In the genomic region with DNA sequence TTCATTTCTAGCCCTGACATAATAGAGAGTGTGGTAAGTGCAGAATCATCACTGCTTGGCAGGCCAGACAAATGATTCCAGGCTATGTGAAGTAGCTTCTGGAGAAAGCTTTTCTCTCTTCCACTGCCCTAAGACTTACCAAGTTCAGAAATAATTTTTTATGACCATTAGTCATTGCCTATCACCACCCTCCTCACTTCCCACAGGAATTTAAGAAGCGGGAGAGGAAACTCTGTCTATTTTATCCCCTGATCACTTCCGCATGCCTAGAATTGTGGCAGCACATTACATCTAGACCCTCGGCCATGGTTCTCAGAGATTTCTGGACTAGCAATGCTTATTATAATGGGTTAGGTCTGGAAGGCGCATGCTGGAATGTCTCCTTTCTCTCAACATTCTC, we compare ENCODE assay signal across 18 cellular contexts.
A peak's percentile ranks its signal among the peaks of the same experiment; 100 is the strongest.
DNase-seq lines count a peak whose midpoint lies in the region; ATAC-seq and TF ChIP-seq lines count a peak whose summit lies in the region.
"Had no signal": no experiment of that assay in that cellular context is flagged by ENCODE, and none has a peak within 500 bp of the region (broad histone marks: within the 10 kb centered on the region; RNA-seq: fewer than 3 reads in every experiment).

No MANE protein-coding gene starts in this region.

- no peaks in the 10 kb centered on the region for H3K36me3 ChIP-seq in brain microvascular endothelial cell (replicated peaks)
- H3K36me3 ChIP-seq: right lobe of liver, tibial artery had no signal

- H3K27ac ChIP-seq in brain microvascular endothelial cell: no peak overlapping the region
- H3K27ac ChIP-seq: right lobe of liver, tibial artery had no signal

- H3K4me1 Mint-ChIP-seq in mesothelial cell of epicardium: peaks cover 31% of the 10 kb centered on the region
- H3K4me1 Mint-ChIP-seq: memory B cell had no signal

- H3K4me3 ChIP-seq in brain microvascular endothelial cell (ENCODE audit: low read depth, low read length): no peak overlapping the region
- H3K4me3 ChIP-seq: right lobe of liver, tibial artery had no signal

- in situ Hi-C loops in brain microvascular endothelial cell (cut with HindIII; ENCODE audit: low pct_ligation_motif_present, low sequenced_read_pairs): no loop called here

- no peaks in the 10 kb centered on the region for H3K27me3 Mint-ChIP-seq in mesothelial cell of epicardium (ENCODE audit: low read depth)
- H3K27me3 Mint-ChIP-seq: memory B cell had no signal

- no peaks in the 10 kb centered on the region for H3K27me3 ChIP-seq in brain microvascular endothelial cell (replicated peaks)
- H3K27me3 ChIP-seq: right lobe of liver, tibial artery had no signal

- H3K9me3 Mint-ChIP-seq in mesothelial cell of epicardium: peaks cover 7% of the 10 kb centered on the region
- H3K9me3 Mint-ChIP-seq: memory B cell had no signal

- no peak overlapping the region for H3K4me3 Mint-ChIP-seq in mesothelial cell of epicardium
- H3K4me3 Mint-ChIP-seq: activated naive CD8-positive, alpha-beta T cell treated with anti-CD3 and anti-CD28 coated beads, Interleukin-2, amount 10 ng/mL, durations not matched to agents 7 days and 5 days; memory B cell had no signal

- DNase-seq in AG20443 (ENCODE audit: low spot score): peak; percentile 60
- peak; percentile 86 for DNase-seq in HT1080 (ENCODE audit: low read depth)
- DNase-seq in brain microvascular endothelial cell: peak; percentile 34
- no peak for DNase-seq in mesothelial cell of epicardium (ENCODE audit: low spot score in 2 of 2, unreplicated experiment in 2 of 2)
- no peak for DNase-seq in NOMO-1 treated with dmso at 0.1 percent for 144 hours (lab: John Stamatoyannopoulos, UW; ENCODE audit: unreplicated experiment)
- DNase-seq in stimulated activated naive CD8-positive, alpha-beta T cell treated with anti-CD3 and anti-CD28 coated beads, Interleukin-15, Interleukin-2, amounts not matched to agents 100 U/mL and 50 U/mL, for 24 hours: no peak
- DNase-seq in NCI-H2171 (lab: John Stamatoyannopoulos, UW): no peak
- DNase-seq: ACHN; activated CD4-positive, alpha-beta T cell treated with anti-CD3 and anti-CD28 coated beads, Interleukin-2, amount 50 U/mL, for 1 hour; activated naive CD8-positive, alpha-beta T cell treated with anti-CD3 and anti-CD28 coated beads, Interleukin-2, amount 10 ng/mL, durations not matched to agents 7 days and 5 days; activated T-cell treated with anti-CD3 and anti-CD28 coated beads, Interleukin-2, amount 50 U/mL, for 1 hour; Kasumi-1; NCI-H345; right lobe of liver; stimulated activated CD4-positive, alpha-beta T cell treated with anti-CD3 and anti-CD28 coated beads, Interleukin-4, amount 100 ng/mL, for 1 hour; tibial artery had no signal

- ATAC-seq in HG03354 (IDR thresholded peaks at IDR 0.05; ENCODE audit: poor library complexity, severe bottlenecking, unreplicated experiment): no peak
- ATAC-seq in stimulated activated naive CD8-positive, alpha-beta T cell treated with anti-CD3 and anti-CD28 coated beads, Interleukin-15, Interleukin-2, amounts not matched to agents 100 U/mL and 50 U/mL, for 24 hours: no peak
- ATAC-seq: right lobe of liver had no signal

- TF ChIP-seq CTCF in brain microvascular endothelial cell (IDR thresholded peaks at IDR 0.05; ENCODE audit: low read depth, low read length, missing control alignments) (no peak), mesothelial cell of epicardium (IDR thresholded peaks at IDR 0.05; ENCODE audit: unreplicated experiment) (no peak)

- no peaks in the 10 kb centered on the region for H3K36me3 Mint-ChIP-seq in mesothelial cell of epicardium

- H3K27ac Mint-ChIP-seq in mesothelial cell of epicardium: peak overlapping the region; percentile 11
- H3K27ac Mint-ChIP-seq: activated naive CD8-positive, alpha-beta T cell treated with anti-CD3 and anti-CD28 coated beads, Interleukin-2, amount 10 ng/mL, durations not matched to agents 7 days and 5 days; memory B cell had no signal

Comparison
In these comparisons a context has a peak if more than half of its experiments do, and no peak if none do; other contexts are left out.
1. DNase-seq: peak in AG20443 (single experiment), HT1080 (single experiment) and brain microvascular endothelial cell (single experiment); none in mesothelial cell of epicardium (0 of 2), NOMO-1 treated with dmso at 0.1 percent for 144 hours (single experiment), stimulated activated naive CD8-positive, alpha-beta T cell treated with anti-CD3 and anti-CD28 coated beads, Interleukin-15, Interleukin-2, amounts not matched to agents 100 U/mL and 50 U/mL, for 24 hours (single experiment) and NCI-H2171 (single experiment).